ENCODE assay signal across 12 cellular contexts in the genomic region with DNA sequence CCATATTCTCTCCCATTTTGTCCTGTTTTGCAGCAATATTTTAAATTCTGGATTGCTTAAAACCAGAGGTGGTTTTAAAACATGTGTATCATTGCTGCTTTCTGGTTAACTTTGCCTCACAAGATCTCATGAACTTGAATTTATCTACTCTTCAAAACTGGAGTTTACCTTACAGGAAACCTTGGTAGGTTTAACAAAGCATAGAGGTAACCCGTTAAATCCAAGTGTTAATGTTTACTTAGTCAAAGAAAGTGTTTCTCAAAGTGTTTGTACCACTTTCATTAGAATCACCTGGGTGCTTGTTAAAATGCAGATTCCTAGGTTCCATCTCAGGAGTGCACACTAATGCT. TPM values are rescaled to one million over a fixed set of nuclear protein-coding genes. Genes with fewer than 3 reads are reported as not detected.
DNase-seq lines count a peak whose midpoint lies in the region; ATAC-seq and TF ChIP-seq lines count a peak whose summit lies in the region.
"Had no signal": no experiment of that assay in that cellular context is flagged by ENCODE, and none has a peak within 500 bp of the region (broad histone marks: within the 10 kb centered on the region; RNA-seq: fewer than 3 reads in every experiment).

No MANE protein-coding gene starts in this region.

- peak overlapping the region; percentile 95 for H3K27ac Mint-ChIP-seq in T-helper 1 cell treated with Interleukin-12 subunit alpha and Interleukin-12 subunit beta and Interleukin-4 antibody, amounts not matched to agents 30 μg/mL and 1 μg/mL, for 36 hours
- H3K27ac Mint-ChIP-seq in naive B cell: peak overlapping the region in 4 of 6 donors; percentile 5 to 71 (median 30)
- H3K27ac Mint-ChIP-seq: dendritic cell treated with granulocyte-macrophage colony-stimulating factor and Interleukin-4, amounts not matched to agents 40 ng/mL and 50 ng/mL, for 4 days had no signal

- ATAC-seq in GM21528 (IDR thresholded peaks at IDR 0.05; ENCODE audit: low FRiP score, unreplicated experiment) (peak; percentile 40), HG03460 (IDR thresholded peaks at IDR 0.05; ENCODE audit: unreplicated experiment) (peak; percentile 33), naive B cell (ENCODE audit: low read depth in 2 of 2) (no peak), GM18519 (IDR thresholded peaks at IDR 0.05; ENCODE audit: low FRiP score, unreplicated experiment) (no peak)
- ATAC-seq: heart left ventricle had no signal

- no peak overlapping the region for H3K27ac ChIP-seq in RWPE1
- H3K27ac ChIP-seq: 22Rv1 had no signal

- CTCF ChIA-PET in RWPE1 (lab: Yijun Ruan, JAX): interaction anchor here (0.8 to 1.0 kb wide), 2 partner anchors 22 to 64 kb away, joined by 3 read pairs; no protein-coding TSS in a partner anchor

- peak overlapping the region; percentile 73 for H3K4me3 Mint-ChIP-seq in T-helper 1 cell treated with Interleukin-12 subunit alpha and Interleukin-12 subunit beta and Interleukin-4 antibody, amounts not matched to agents 30 μg/mL and 1 μg/mL, for 36 hours
- H3K4me3 Mint-ChIP-seq in naive B cell: peak overlapping the region in 2 of 8 donors; percentile 18 to 30
- H3K4me3 Mint-ChIP-seq: dendritic cell treated with granulocyte-macrophage colony-stimulating factor and Interleukin-4, amounts not matched to agents 40 ng/mL and 50 ng/mL, for 4 days had no signal

- POLR2A ChIA-PET in RWPE1 (lab: Yijun Ruan, JAX; ENCODE audit: low non-redundant PET): no interaction called here

- peaks cover 16% of the 10 kb centered on the region for H3K36me3 Mint-ChIP-seq in T-helper 1 cell treated with Interleukin-12 subunit alpha and Interleukin-12 subunit beta and Interleukin-4 antibody, amounts not matched to agents 30 μg/mL and 1 μg/mL, for 36 hours (ENCODE audit: low read depth)
- peaks cover 12 to 15% of the 10 kb centered on the region in 2 donors for H3K36me3 Mint-ChIP-seq in naive B cell

- H3K4me1 Mint-ChIP-seq in T-helper 1 cell treated with Interleukin-12 subunit alpha and Interleukin-12 subunit beta and Interleukin-4 antibody, amounts not matched to agents 30 μg/mL and 1 μg/mL, for 36 hours (ENCODE audit: low read depth): peaks cover 14% of the 10 kb centered on the region
- peaks cover 20 to 49% (median 36%) of the 10 kb centered on the region in 3 donors for H3K4me1 Mint-ChIP-seq in naive B cell

- no peaks in the 10 kb centered on the region for H3K9me3 Mint-ChIP-seq in T-helper 1 cell treated with Interleukin-12 subunit alpha and Interleukin-12 subunit beta and Interleukin-4 antibody, amounts not matched to agents 30 μg/mL and 1 μg/mL, for 36 hours
- no peaks in the 10 kb centered on the region for H3K9me3 Mint-ChIP-seq in naive B cell
- H3K9me3 Mint-ChIP-seq: dendritic cell treated with granulocyte-macrophage colony-stimulating factor and Interleukin-4, amounts not matched to agents 40 ng/mL and 50 ng/mL, for 4 days had no signal

- no peak for TF ChIP-seq CTCF in RWPE1 (conservative IDR thresholded peaks at IDR 0.05; ENCODE audit: low read depth)

- no peaks in the 10 kb centered on the region for H3K27me3 Mint-ChIP-seq in T-helper 1 cell treated with Interleukin-12 subunit alpha and Interleukin-12 subunit beta and Interleukin-4 antibody, amounts not matched to agents 30 μg/mL and 1 μg/mL, for 36 hours (ENCODE audit: low read depth)
- no peaks in the 10 kb centered on the region for H3K27me3 Mint-ChIP-seq in naive B cell
- H3K27me3 Mint-ChIP-seq: dendritic cell treated with granulocyte-macrophage colony-stimulating factor and Interleukin-4, amounts not matched to agents 40 ng/mL and 50 ng/mL, for 4 days had no signal

- DNase-seq in T-helper 1 cell (no peak), naive B cell (no peak), C1 segment of cervical spinal cord (lab: John Stamatoyannopoulos, UW) (no peak), RWPE1 (ENCODE audit: low spot score) (no peak)
- DNase-seq: heart left ventricle, trophoblast cell had no signal

RNA-seq across cellular contexts. Expression of a gene that starts 44.0 kb away (rescaled TPM):
- polyA plus RNA-seq in naive B cell (ENCODE audit: low read depth in 6 of 6): 100 to 1,000 TPM; 137 to 212 (median 151) TPM

RNA-seq across cellular contexts. Expression of a gene that starts 55.1 kb away (rescaled TPM):
- polyA plus RNA-seq in naive B cell (ENCODE audit: low read depth in 6 of 6): 10 to 100 TPM; 11.9 to 20.1 (median 15.6) TPM

Comparison
In these comparisons a context has a peak if more than half of its experiments do, and no peak if none do; other contexts are left out.
1. ATAC-seq: peak in GM21528 (single experiment) and HG03460 (single experiment); none in naive B cell (0 of 2) and GM18519 (single experiment).